In genomic region chr5:113371788-113372196, GRCh38 we compare ENCODE assay signal across 1 cellular context.
TF ChIP-seq lines count a peak whose summit lies in the region.

No MANE protein-coding gene starts in this region.

TF ChIP-seq in HepG2, 621 proteins besides CTCF, POLR2A, EP300 and RAD21 (continued from another document):
- TF ChIP-seq PATZ1 (CRISPR knock-in tag; IDR thresholded peaks at IDR 0.05) (no peak), PAWR (CRISPR knock-in tag; IDR thresholded peaks at IDR 0.05; ENCODE audit: borderline replicate concordance) (no peak), FOXP1 (IDR thresholded peaks at IDR 0.05) (no peak), FOXP1 (CRISPR knock-in tag; IDR thresholded peaks at IDR 0.05) (no peak), ZBTB2 (CRISPR knock-in tag; IDR thresholded peaks at IDR 0.05; ENCODE audit: low read depth) (no peak), GFI1 (CRISPR knock-in tag; IDR thresholded peaks at IDR 0.05; ENCODE audit: borderline replicate concordance) (no peak), SYNCRIP (IDR thresholded peaks at IDR 0.05; ENCODE audit: insufficient read depth, low read depth, low read length) (no peak), REXO4 (CRISPR knock-in tag; IDR thresholded peaks at IDR 0.05; ENCODE audit: borderline replicate concordance) (no peak), NCOA2 (CRISPR knock-in tag; IDR thresholded peaks at IDR 0.05) (no peak), AFF4 (CRISPR knock-in tag; IDR thresholded peaks at IDR 0.05) (no peak), FOXM1 (CRISPR knock-in tag; IDR thresholded peaks at IDR 0.05) (no peak), KDM4B (CRISPR knock-in tag; IDR thresholded peaks at IDR 0.05) (no peak), ZNF350 (CRISPR knock-in tag; IDR thresholded peaks at IDR 0.05; ENCODE audit: borderline replicate concordance, low read depth) (no peak), THAP9 (CRISPR knock-in tag; IDR thresholded peaks at IDR 0.05; ENCODE audit: borderline replicate concordance) (no peak)
